8 cellular contexts compared by ENCODE assay signal in the genomic region with DNA sequence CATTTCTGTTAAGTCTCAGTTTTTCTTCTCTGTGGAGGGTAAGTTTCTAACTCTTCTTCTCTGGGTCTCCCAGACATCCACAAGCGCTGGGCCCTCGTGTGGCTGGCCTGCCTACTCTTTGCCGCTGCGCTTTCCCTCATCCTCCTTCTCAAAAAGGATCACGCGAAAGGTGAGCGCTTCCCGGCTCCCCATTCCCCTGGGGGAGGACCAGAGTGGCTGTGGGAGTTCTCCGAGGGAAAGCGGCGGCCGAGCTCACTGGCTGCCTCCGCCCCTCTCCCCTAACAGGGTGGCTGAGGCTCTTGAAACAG. TPM values are rescaled to one million over a fixed set of nuclear protein-coding genes. Genes with fewer than 3 reads are reported as not detected.
DNase-seq lines count a peak whose midpoint lies in the region; ATAC-seq and TF ChIP-seq lines count a peak whose summit lies in the region.

No MANE protein-coding gene starts in this region.

- peak overlapping the region; percentile 93 for H3K4me3 Mint-ChIP-seq in Calu3 (ENCODE audit: low read depth, unreplicated experiment)

- peaks cover 15% of the 10 kb centered on the region for H3K4me1 Mint-ChIP-seq in Calu3 (ENCODE audit: low read depth, unreplicated experiment)

- no peak for TF ChIP-seq EP300 in ovary (IDR thresholded peaks at IDR 0.05)

- H3K9me3 ChIP-seq in Peyer's patch (no peaks in the 10 kb centered on the region), ovary (no peaks in the 10 kb centered on the region)

- H3K27ac ChIP-seq in Peyer's patch, result peak overlapping the region; percentile 90 to 97 (median 92)
- H3K27ac ChIP-seq in epithelial cell of prostate, result peak overlapping the region; percentile 70
- H3K27ac ChIP-seq in ovary, result peak overlapping the region; percentile 77 to 87

- TF ChIP-seq CTCF in Calu3 (IDR thresholded peaks at IDR 0.05; ENCODE audit: unreplicated experiment), result no peak
- TF ChIP-seq CTCF in Peyer's patch (IDR thresholded peaks at IDR 0.05), result no peak
- TF ChIP-seq CTCF in ovary (IDR thresholded peaks at IDR 0.05), result no peak

- H3K4me3 ChIP-seq in Peyer's patch (peak overlapping the region; percentile 74 to 82 (median 79)), ovary (peak overlapping the region; percentile 51)

- intact Hi-C loops in Calu3 (cut with micrococcal nuclease; ENCODE audit: unreplicated experiment), result loop anchor here (2.0 to 5.0 kb wide), 2 partner anchors 34 to 85 kb away; no protein-coding TSS in a partner anchor
- intact Hi-C loops in ovary (cut with DNase I), result loop anchor here in 2 of 4 donors (2.0 to 10.0 kb wide), 3 partner anchors 14 to 198 kb away; partner anchors contain the start of gene BRPF1 (in 1 of the 2)

- peaks cover 0 to 28% (median 0%) of the 10 kb centered on the region in 3 donors for H3K36me3 ChIP-seq in Peyer's patch
- no peaks in the 10 kb centered on the region for H3K36me3 ChIP-seq in ovary

- CTCF ChIA-PET in Calu3 (lab: Charles Lee), result interaction anchor here (0.6 to 1.9 kb wide), 10 partner anchors 9 to 1134 kb away, joined by 3 to 20 read pairs (median 3); partner anchors contain the start of gene IL17RC

- H3K4me1 ChIP-seq in Peyer's patch, result peaks cover 0 to 28% (median 9%) of the 10 kb centered on the region in 4 donors
- peaks cover 12% of the 10 kb centered on the region for H3K4me1 ChIP-seq in ovary (ENCODE audit: insufficient read depth)

- TF ChIP-seq POLR2A in Peyer's patch (IDR thresholded peaks at IDR 0.05) (no peak), ovary (IDR thresholded peaks at IDR 0.05) (no peak)

- H3K27ac Mint-ChIP-seq in Calu3 (ENCODE audit: unreplicated experiment), result peak overlapping the region; percentile 95

- no TSS peak for BruUV-seq in Calu3 (replicated peaks; lab: Mats Ljungman, UMichigan)

- H3K27me3 ChIP-seq in Peyer's patch (no peaks in the 10 kb centered on the region), ovary (no peaks in the 10 kb centered on the region)

- H3K36me3 Mint-ChIP-seq in Calu3 (ENCODE audit: insufficient read depth, unreplicated experiment), result peaks cover 36% of the 10 kb centered on the region

- no peaks in the 10 kb centered on the region for H3K27me3 Mint-ChIP-seq in Calu3 (ENCODE audit: unreplicated experiment)

- H3K9me3 Mint-ChIP-seq in Calu3 (ENCODE audit: low read depth, unreplicated experiment), result no peaks in the 10 kb centered on the region

- no peak for DNase-seq in Calu3
- no peak for DNase-seq in Peyer's patch
- DNase-seq in epithelial cell of prostate (ENCODE audit: low read depth, low spot score), result no peak
- no peak for DNase-seq in ovary
- no peak for DNase-seq in NCI-H1417 (lab: John Stamatoyannopoulos, UW)
- DNase-seq in NCI-H1105 treated with DMSO at 0.1 percent for 48 hours (lab: John Stamatoyannopoulos, UW), result no peak
- no peak for DNase-seq in stimulated activated CD4-positive, alpha-beta T cell treated with anti-CD3 and anti-CD28 coated beads, Interleukin-1b, Interleukin-23, amount 100 ng/mL, for 48 hours

- ATAC-seq in GM21786 (IDR thresholded peaks at IDR 0.05; ENCODE audit: unreplicated experiment), result no peak

- 3 to 10% (median 7%) methylated on average over 13 of the region's 13 CpGs for WGBS in ovary, 3 donors

RNA-seq across cellular contexts. Expression of gene CRELD1, which starts 1.1 kb away (rescaled TPM):
- 23.2 and 25.4 TPM in 2 replicates for total RNA-seq in Calu3 (2022)
- total RNA-seq in Peyer's patch, result 10 to 100 TPM; 21.9 to 45.6 (median 34.4) TPM
- 10 to 100 TPM; 11.2 to 35.2 (median 29.0) TPM for total RNA-seq in ovary
- 10 to 100 TPM; 18.3 to 31.8 TPM for polyA plus RNA-seq in ovary

RNA-seq across cellular contexts. Expression of gene IL17RC, which starts 15.6 kb away (rescaled TPM):
- total RNA-seq in Calu3 (2022), result 19.1 and 24.7 TPM in 2 replicates
- 100 to 1,000 TPM in 3 of 4 donors, 10 to 100 TPM in 1; 22.3 to 125 (median 123) TPM for total RNA-seq in Peyer's patch
- 10 to 100 TPM; 24.0 to 46.5 (median 37.4) TPM for total RNA-seq in ovary
- 10 to 100 TPM; 14.2 to 34.1 TPM for polyA plus RNA-seq in ovary

RNA-seq across cellular contexts. Expression of gene PRRT3, which starts 19.7 kb away (rescaled TPM):
- 1.2 and 1.6 TPM in 2 replicates for total RNA-seq in Calu3 (2022)
- 10 to 100 TPM in 1 of 4 donors, 1 to 10 TPM in 3; 1.9 to 13.2 (median 3.6) TPM for total RNA-seq in Peyer's patch
- 1 to 10 TPM; 1.4 to 6.0 (median 2.6) TPM for total RNA-seq in ovary
- 1 to 10 TPM; 1.0 TPM for polyA plus RNA-seq in ovary

RNA-seq across cellular contexts. Expression of gene IL17RE, which starts 29.8 kb away (rescaled TPM):
- total RNA-seq in Calu3 (2022) (25.5 and 30.6 TPM in 2 replicates), Peyer's patch (100 to 1,000 TPM in 2 of 4 donors, 10 to 100 TPM in 2; 11.6 to 160 (median 109) TPM), ovary (1 to 10 TPM in 6 of 7 donors, under 1 TPM in 1; 0.48 to 3.6 (median 1.3) TPM)
- 1 to 10 TPM; 1.1 to 2.0 TPM for polyA plus RNA-seq in ovary

RNA-seq across cellular contexts. Expression of gene JAGN1, which starts 42.1 kb away (rescaled TPM):
- total RNA-seq in Calu3 (2022) (32.4 and 34.2 TPM in 2 replicates), Peyer's patch (10 to 100 TPM; 23.9 to 46.5 (median 41.9) TPM), ovary (10 to 100 TPM; 25.7 to 39.9 (median 31.6) TPM)
- 10 to 100 TPM; 36.2 to 54.0 TPM for polyA plus RNA-seq in ovary
